8 cellular contexts compared by ENCODE assay signal in the genomic region with DNA sequence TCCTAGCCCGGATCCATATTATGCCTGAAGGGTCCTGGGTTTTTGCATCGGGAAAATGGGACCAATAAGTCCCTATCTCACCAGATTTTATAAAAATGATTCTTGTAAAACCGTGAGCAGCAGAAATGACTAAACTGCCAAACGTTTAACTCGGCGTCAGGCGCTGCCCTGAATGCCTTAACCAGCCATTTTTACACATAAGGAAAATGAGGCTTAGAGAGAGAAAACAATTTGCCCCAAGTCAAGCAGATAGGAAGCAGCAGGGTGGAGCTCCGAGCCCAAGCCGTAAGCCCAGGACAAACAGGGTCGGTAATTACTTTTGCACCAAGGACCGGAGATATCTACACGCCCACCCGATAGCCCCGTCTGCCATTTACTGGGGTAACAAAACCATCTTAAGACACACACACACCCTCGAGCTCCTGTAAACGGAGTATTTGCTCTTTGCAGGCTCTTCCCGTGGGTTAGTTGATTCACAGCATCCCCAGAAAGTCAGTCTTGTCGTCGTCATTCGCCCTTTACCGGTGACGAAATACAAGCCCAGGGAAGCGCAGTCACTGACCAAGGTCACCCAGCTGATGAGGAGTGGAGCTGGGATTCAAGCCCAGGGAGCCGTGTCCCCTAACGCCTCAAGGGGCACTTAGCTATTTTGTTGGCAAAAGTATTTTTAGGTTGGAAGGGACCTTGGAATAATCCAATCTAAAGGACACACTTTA. TPM values are rescaled to one million over a fixed set of nuclear protein-coding genes. Genes with fewer than 3 reads are reported as not detected.
DNase-seq lines count a peak whose midpoint lies in the region; ATAC-seq and TF ChIP-seq lines count a peak whose summit lies in the region.

No MANE protein-coding gene starts in this region.

- ATAC-seq in GM19351 (IDR thresholded peaks at IDR 0.05; ENCODE audit: unreplicated experiment): no peak

- BruUV-seq in Caco-2 (replicated peaks; lab: Mats Ljungman, UMichigan): TSS peak; percentile 92

- H3K4me3 ChIP-seq in Caco-2 (ENCODE audit: low read depth, low read length) (peak overlapping the region; percentile 64), retinal pigment epithelial cell (ENCODE audit: low read length) (peak overlapping the region; percentile 95)

- intact Hi-C loops in Caco-2 (cut with micrococcal nuclease; ENCODE audit: unreplicated experiment): no loop called here
- intact Hi-C loops in activated CD4-positive, alpha-beta memory T cell treated with anti-CD3 and anti-CD28 coated beads for 36 hours (cut with micrococcal nuclease): no loop called here

- H3K27me3 ChIP-seq in Caco-2 (replicated peaks; ENCODE audit: control insufficient read depth, insufficient read depth, low read length): no peaks in the 10 kb centered on the region

- H3K9me3 ChIP-seq in Caco-2: peaks cover 5% of the 10 kb centered on the region; the same call in 1 of the 2 replicates

- H3K36me3 ChIP-seq in Caco-2 (ENCODE audit: control insufficient read depth, insufficient read depth, low read length): no peaks in the 10 kb centered on the region

- TF ChIP-seq CTCF in Caco-2 (IDR thresholded peaks at IDR 0.05; ENCODE audit: insufficient read depth in 1 of 2, low read depth in 1 of 2, low read length in 1 of 2, severe bottlenecking in 1 of 2, unreplicated experiment in 1 of 2) (no peak), retinal pigment epithelial cell (conservative IDR thresholded peaks at IDR 0.05; ENCODE audit: low read depth, low read length) (no peak)

- peaks cover 10% of the 10 kb centered on the region; the same call in 1 of the 2 replicates for H3K4me1 ChIP-seq in Caco-2

- DNase-seq in Caco-2 (peak in 1 of 2 experiments; percentile 15), HuH-7.5 (ENCODE audit: low spot score) (peak; percentile 53), foreskin melanocyte (peak; percentile 29), retinal pigment epithelial cell (ENCODE audit: low read depth) (no peak), NCI-H2196 (lab: John Stamatoyannopoulos, UW; ENCODE audit: unreplicated experiment) (no peak), NOMO-1 treated with dmso at 0.1 percent for 144 hours (lab: John Stamatoyannopoulos, UW; ENCODE audit: unreplicated experiment) (no peak)
- peak; percentile 49 for DNase-seq in activated CD4-positive, alpha-beta memory T cell treated with anti-CD3 and anti-CD28 coated beads for 36 hours

- CTCF ChIA-PET in Caco-2 (lab: Charles Lee): interaction anchor here (0.6 to 1.4 kb wide), 3 partner anchors 17 to 124 kb away, joined by 3 to 5 read pairs (median 3); no protein-coding TSS in a partner anchor
- CTCF ChIA-PET in activated CD4-positive, alpha-beta memory T cell treated with anti-CD3 and anti-CD28 coated beads for 36 hours (lab: Charles Lee): interaction anchor here (0.9 to 2.2 kb wide), 8 partner anchors 17 to 1671 kb away, joined by 3 to 14 read pairs (median 4); partner anchors contain the start of gene C19orf53

- H3K27ac Mint-ChIP-seq in Caco-2 (ENCODE audit: unreplicated experiment): peak overlapping the region; percentile 87
- peak overlapping the region; percentile 82 for H3K27ac Mint-ChIP-seq in activated CD4-positive, alpha-beta memory T cell treated with anti-CD3 and anti-CD28 coated beads for 36 hours

- H3K4me1 Mint-ChIP-seq in Caco-2 (ENCODE audit: low read depth, unreplicated experiment): no peaks in the 10 kb centered on the region
- H3K4me1 Mint-ChIP-seq in activated CD4-positive, alpha-beta memory T cell treated with anti-CD3 and anti-CD28 coated beads for 36 hours (ENCODE audit: low read depth): peaks cover 28% of the 10 kb centered on the region

- H3K4me3 Mint-ChIP-seq in Caco-2 (ENCODE audit: unreplicated experiment): peak overlapping the region; percentile 87
- H3K4me3 Mint-ChIP-seq in activated CD4-positive, alpha-beta memory T cell treated with anti-CD3 and anti-CD28 coated beads for 36 hours: peak overlapping the region; percentile 92

- POLR2A ChIA-PET in Caco-2 (lab: Charles Lee): interaction anchor here (0.5 to 1.5 kb wide), 8 partner anchors 16 to 568 kb away, joined by 3 to 14 read pairs (median 5); partner anchors contain the start of genes ASF1B, C19orf53 and MRI1
- POLR2A ChIA-PET in activated CD4-positive, alpha-beta memory T cell treated with anti-CD3 and anti-CD28 coated beads for 36 hours (lab: Charles Lee): interaction anchor here (0.7 to 2.6 kb wide), 9 partner anchors 16 to 113 kb away, joined by 3 to 14 read pairs (median 5); partner anchors contain the start of genes C19orf53, MRI1 and ZSWIM4

- H3K9me3 Mint-ChIP-seq in Caco-2 (ENCODE audit: unreplicated experiment): no peaks in the 10 kb centered on the region
- peaks cover 7% of the 10 kb centered on the region for H3K9me3 Mint-ChIP-seq in activated CD4-positive, alpha-beta memory T cell treated with anti-CD3 and anti-CD28 coated beads for 36 hours

- H3K27me3 Mint-ChIP-seq in Caco-2 (ENCODE audit: insufficient read depth, unreplicated experiment): no peaks in the 10 kb centered on the region
- H3K27me3 Mint-ChIP-seq in activated CD4-positive, alpha-beta memory T cell treated with anti-CD3 and anti-CD28 coated beads for 36 hours: no peaks in the 10 kb centered on the region

- peaks cover 15% of the 10 kb centered on the region for H3K36me3 Mint-ChIP-seq in Caco-2 (ENCODE audit: insufficient read depth, unreplicated experiment)
- peaks cover 7% of the 10 kb centered on the region for H3K36me3 Mint-ChIP-seq in activated CD4-positive, alpha-beta memory T cell treated with anti-CD3 and anti-CD28 coated beads for 36 hours

RNA-seq across cellular contexts. Expression of gene MRI1, which starts 16.0 kb away (rescaled TPM):
- total RNA-seq in Caco-2 (2022): 23.3 and 25.7 TPM in 2 replicates
- 10 to 100 TPM; 17.7 to 19.3 TPM for total RNA-seq in activated CD4-positive, alpha-beta memory T cell treated with anti-CD3 and anti-CD28 coated beads for 36 hours

RNA-seq across cellular contexts. Expression of gene C19orf53, which starts 25.9 kb away (rescaled TPM):
- total RNA-seq in Caco-2 (2022): 107 and 113 TPM in 2 replicates
- 100 to 1,000 TPM; 124 to 142 TPM for total RNA-seq in activated CD4-positive, alpha-beta memory T cell treated with anti-CD3 and anti-CD28 coated beads for 36 hours

RNA-seq across cellular contexts. Expression of gene ZSWIM4, which starts 46.9 kb away (rescaled TPM):
- 4.0 and 5.7 TPM in 2 replicates for total RNA-seq in Caco-2 (2022)
- 10 to 100 TPM in 1 of 2 experiments, 1 to 10 TPM in 1; 9.2 to 10.2 TPM for total RNA-seq in activated CD4-positive, alpha-beta memory T cell treated with anti-CD3 and anti-CD28 coated beads for 36 hours

Comparison
In these comparisons a context has a peak if more than half of its experiments do, and no peak if none do; other contexts are left out.
1. DNase-seq: peak in HuH-7.5 (single experiment), activated CD4-positive, alpha-beta memory T cell treated with anti-CD3 and anti-CD28 coated beads for 36 hours (single experiment) and foreskin melanocyte (single experiment); none in retinal pigment epithelial cell (single experiment), NCI-H2196 (single experiment) and NOMO-1 treated with dmso at 0.1 percent for 144 hours (single experiment).